Comparison of ENCODE assay signal across 16 cellular contexts in genomic region chr17:14355556-14355955, GRCh38.
"Had no signal": no experiment of that assay in that cellular context is flagged by ENCODE, and none has a peak within 500 bp of the region (broad histone marks: within the 10 kb centered on the region; RNA-seq: fewer than 3 reads in every experiment).

No MANE protein-coding gene starts in this region.

- DNase-seq: activated CD4-positive, alpha-beta T cell treated with anti-CD3 and anti-CD28 coated beads, Interleukin-2, amount 50 U/mL, for 48 hours; activated CD8-positive, alpha-beta memory T cell treated with anti-CD3 and anti-CD28 coated beads, Interleukin-2, amount 10 ng/mL, durations not matched to agents 7 days and 5 days; activated naive CD4-positive, alpha-beta T cell treated with anti-CD3 and anti-CD28 coated beads for 36 hours; activated naive CD8-positive, alpha-beta T cell treated with anti-CD3 and anti-CD28 coated beads, Interleukin-2, amount 50 U/mL, for 24 hours; activated T-cell treated with anti-CD3 and anti-CD28 coated beads, Interleukin-2, amount 50 U/mL, for 1 hour; dorsolateral prefrontal cortex; erythroblast; glutamatergic neuron; naive thymus-derived CD4-positive, alpha-beta T cell; pancreas; sigmoid colon; spleen; T-helper 1 cell; T1000 had no signal

- H3K4me1 ChIP-seq: pancreas, sigmoid colon, suprapubic skin had no signal

- H3K27ac ChIP-seq: dorsolateral prefrontal cortex, pancreas, sigmoid colon, spleen, suprapubic skin, VCaP had no signal

- H3K36me3 ChIP-seq: pancreas, sigmoid colon, spleen, suprapubic skin had no signal

- H3K9me3 ChIP-seq: pancreas, sigmoid colon, spleen, suprapubic skin had no signal

- H3K4me3 ChIP-seq: dorsolateral prefrontal cortex, pancreas, sigmoid colon, spleen, suprapubic skin had no signal

- H3K27me3 ChIP-seq: pancreas, suprapubic skin had no signal
